ENCODE assay signal across 19 cellular contexts in the genomic region with DNA sequence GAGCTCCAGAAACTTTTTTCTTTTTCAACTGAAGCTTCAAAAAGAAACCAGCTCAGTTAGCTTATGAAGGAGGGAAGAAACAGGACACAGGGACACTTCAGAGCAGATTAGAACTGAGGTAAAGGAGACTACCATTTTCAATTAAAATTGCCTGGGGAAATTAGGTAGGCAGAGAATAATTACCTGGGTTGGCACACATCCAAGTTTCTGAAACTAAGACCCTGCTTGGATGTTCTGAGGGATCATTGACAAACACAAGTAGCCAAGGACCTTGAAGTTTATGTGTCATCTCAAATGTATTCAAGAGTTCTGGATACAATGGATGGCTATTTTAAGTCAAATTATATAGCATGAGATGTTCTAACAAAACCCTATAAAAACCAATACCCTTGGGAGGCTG.
"Had no signal": no experiment of that assay in that cellular context is flagged by ENCODE, and none has a peak within 500 bp of the region (broad histone marks: within the 10 kb centered on the region; RNA-seq: fewer than 3 reads in every experiment).

No MANE protein-coding gene starts in this region.

- DNase-seq: activated CD4-positive, alpha-beta T cell treated with anti-CD3 and anti-CD28 coated beads for 4 hours; activated CD4-positive, alpha-beta T cell treated with anti-CD3 and anti-CD28 coated beads, Interleukin-2, amount 50 U/mL, for 48 hours; activated CD4-positive, CD25-positive, alpha-beta regulatory T cell; activated CD8-positive, alpha-beta memory T cell treated with anti-CD3 and anti-CD28 coated beads, Interleukin-2, amount 50 U/mL, for 48 hours; activated naive CD4-positive, alpha-beta T cell; activated naive CD8-positive, alpha-beta T cell treated with anti-CD3 and anti-CD28 coated beads for 36 hours; activated T-cell treated with anti-CD3 and anti-CD28 coated beads, Interleukin-2, amount 50 U/mL, for 4 hours; colonic mucosa; endodermal cell; esophagus squamous epithelium; head of caudate nucleus; hypothalamus; left ventricle myocardium inferior; naive thymus-derived CD8-positive, alpha-beta T cell; small intestine; stimulated activated CD4-positive, alpha-beta T cell treated with anti-CD3 and anti-CD28 coated beads, Interleukin-2, amount 100 ng/mL, for 24 hours; stimulated activated naive B cell treated with anti-CD40 and anti-IgM and Interleukin-4, amounts not matched to agents 10 μg/mL and 1 μg/mL and 100 μg/mL, for 72 hours; transverse colon; uterus had no signal
